Comparison of ENCODE assay signal across 8 cellular contexts in genomic region chr3:187112934-187113793, GRCh38. TPM values are rescaled to one million over a fixed set of nuclear protein-coding genes. Genes with fewer than 3 reads are reported as not detected.
DNase-seq lines count a peak whose midpoint lies in the region; ATAC-seq, FAIRE-seq and TF ChIP-seq lines count a peak whose summit lies in the region.

No MANE protein-coding gene starts in this region.

- no peak for TF ChIP-seq POLR2A in HepG2 (IDR thresholded peaks at IDR 0.05; ENCODE audit: insufficient read depth in 1 of 2, low read depth in 2 of 2, low read length in 2 of 2)

- TF ChIP-seq CTCF in astrocyte of the cerebellum (IDR thresholded peaks at IDR 0.05; ENCODE audit: low read depth, low read length, missing control alignments) (peak; percentile 35), HepG2 (CRISPR knock-in tag; IDR thresholded peaks at IDR 0.05) (peak; percentile 59)

- H2AFZ ChIP-seq in HepG2 (ENCODE audit: low read length) = no peak overlapping the region

- FAIRE-seq in HepG2 (lab: Jason Lieb, UNC) = peak; percentile 46

- no peak overlapping the region for H3K9ac ChIP-seq in HepG2 (ENCODE audit: insufficient read depth, low read depth, low read length)

- intact Hi-C loops in HepG2 (cut with micrococcal nuclease; ENCODE audit: unreplicated experiment) = loop anchor here (1.0 kb wide), 2 partner anchors 52 to 264 kb away; no protein-coding TSS in a partner anchor

- H3K4me3 ChIP-seq in astrocyte of the cerebellum (ENCODE audit: low read depth, low read length) (no peak overlapping the region), HepG2 (replicated peaks in 1 of 3; ENCODE audit: insufficient read depth in 1 of 3, low read depth in 2 of 3, low read length in 3 of 3) (no peak overlapping the region)

- H3K79me2 ChIP-seq in HepG2 (ENCODE audit: insufficient read depth, low read length) = no peaks in the 10 kb centered on the region

- TF ChIP-seq RAD21 in HepG2 (CRISPR knock-in tag; IDR thresholded peaks at IDR 0.05) = no peak; the same call in 1 of the 2 replicates

- no peak overlapping the region for H3K4me2 ChIP-seq in HepG2 (ENCODE audit: low read depth, low read length)

- 2% methylated on average over 2 of the region's 2 CpGs for WGBS in HepG2 (ENCODE audit: low lambda C conversion rate)

- ATAC-seq in HepG2 (peak; percentile 43; the same call in 2 of the 3 replicates), GM21529 (IDR thresholded peaks at IDR 0.05; ENCODE audit: unreplicated experiment) (no peak)

- BruUV-seq in HepG2 (replicated peaks; lab: Mats Ljungman, UMichigan) = no TSS peak

- H3K9me3 ChIP-seq in HepG2 (ENCODE audit: low read length) = no peaks in the 10 kb centered on the region

- in situ Hi-C loops in astrocyte of the cerebellum (cut with HindIII; ENCODE audit: low sequenced_read_pairs) (loop anchor here (5.0 kb wide), 1 partner anchor 574 kb away; no protein-coding TSS in a partner anchor), HepG2 (cut with HindIII; ENCODE audit: extremely low pct_ligation_motif_present, low pct_unique_long_range_greater_than_20kb) (no loop called here)

- peaks cover 0 to 7% of the 10 kb centered on the region in 2 experiments; a peak in 1 of 5 replicates for H3K27me3 ChIP-seq in HepG2 (ENCODE audit: control insufficient read depth in 1 of 2, insufficient read depth in 2 of 2, low read length in 2 of 2)

- H3K36me3 ChIP-seq in HepG2 (replicated peaks in 1 of 2; ENCODE audit: control insufficient read depth in 1 of 2, insufficient read depth in 2 of 2, low read length in 2 of 2) = no peaks in the 10 kb centered on the region

- H3K4me1 ChIP-seq in HepG2 (ENCODE audit: insufficient read depth, low read length) = 0 out of 2 replicates have a peak, but pooled peaks cover 6% of the 10 kb centered on the region

- POLR2A ChIA-PET in HepG2 (lab: Yijun Ruan, JAX) = no interaction called here

- no peaks in the 10 kb centered on the region for H4K20me1 ChIP-seq in HepG2 (ENCODE audit: insufficient read depth, low read length)

- no peak overlapping the region for H3K27ac ChIP-seq in HepG2 (ENCODE audit: extremely low read length, insufficient read depth, low read length)

- TF ChIP-seq EP300 in HepG2 (IDR thresholded peaks at IDR 0.05; ENCODE audit: low read depth in 2 of 2, low read length in 2 of 2) = no peak
- TF ChIP-seq EP300 in HepG2 (CRISPR knock-in tag; IDR thresholded peaks at IDR 0.05; ENCODE audit: borderline replicate concordance) = no peak

- DNase-seq in NCI-H2196 (lab: John Stamatoyannopoulos, UW; ENCODE audit: unreplicated experiment) (peak; percentile 43), NCI-H2196 treated with DMSO at 0.1 percent for 48 hours (lab: John Stamatoyannopoulos, UW; ENCODE audit: unreplicated experiment) (no peak), KG1 (lab: John Stamatoyannopoulos, UW) (peak; percentile 15), astrocyte of the cerebellum (ENCODE audit: low read depth) (peak; percentile 26), HepG2 (ENCODE audit: low spot score) (peak; percentile 12), NCI-H2081 (lab: John Stamatoyannopoulos, UW) (no peak), nucleus accumbens (lab: John Stamatoyannopoulos, UW) (no peak)

- CTCF ChIA-PET in HepG2 (lab: Yijun Ruan, JAX; ENCODE audit: low intra/inter-chr PET ratio, low total read pairs) = interaction anchor here (1.5 to 2.7 kb wide), 2 partner anchors 52 to 264 kb away, joined by 5 to 11 read pairs; no protein-coding TSS in a partner anchor

TF ChIP-seq in HepG2, 621 proteins besides CTCF, POLR2A, EP300 and RAD21:
- TF ChIP-seq SMC3 (IDR thresholded peaks at IDR 0.05; ENCODE audit: low read length) = peak; percentile 21; the same call in 1 of the 2 replicates
- no peak for TF ChIP-seq ARID4A (CRISPR knock-in tag; IDR thresholded peaks at IDR 0.05; ENCODE audit: borderline replicate concordance)
- TF ChIP-seq STAG1 (CRISPR knock-in tag; IDR thresholded peaks at IDR 0.05) = peak; percentile 56
- no peak for TF ChIP-seq USF2 (IDR thresholded peaks at IDR 0.05; ENCODE audit: low read depth, low read length)
- TF ChIP-seq USF2 (CRISPR knock-in tag; IDR thresholded peaks at IDR 0.05; ENCODE audit: borderline replicate concordance) = peak; percentile 69; the same call in 1 of the 2 replicates
- TF ChIP-seq SRF (IDR thresholded peaks at IDR 0.05; ENCODE audit: low read depth, low read length) = peak; percentile 95
- TF ChIP-seq ZNF33A (CRISPR knock-in tag; IDR thresholded peaks at IDR 0.05; ENCODE audit: borderline replicate concordance) = no peak
- 0 out of 4 replicates have a peak, but pooled peaks of 1 of the 2 experiments have one; percentile 25 for TF ChIP-seq KLF16 (CRISPR knock-in tag; IDR thresholded peaks at IDR 0.05)

RNA-seq across cellular contexts. Expression of gene RPL39L, which starts 26.1 kb away (rescaled TPM):
- total RNA-seq in HepG2 (2016; rRNA removed; fragmentation: Illumina TruSeq; extraction: Trizol) = not detected in 2 replicates
- not detected in 2 replicates for total RNA-seq in HepG2 (2016; cell fraction: cytosol; rRNA removed; fragmentation: Illumina TruSeq; extraction: Trizol; ENCODE audit: low read depth)
- total RNA-seq in HepG2 (2016; cell fraction: insoluble cytoplasmic fraction; rRNA removed; fragmentation: Illumina TruSeq; extraction: Trizol) = not detected in 2 replicates
- total RNA-seq in HepG2 (2016; cell fraction: membrane; rRNA removed; fragmentation: Illumina TruSeq; extraction: Trizol) = not detected in 2 replicates
- not detected in 2 replicates for total RNA-seq in HepG2 (2016; cell fraction: nucleus; rRNA removed; fragmentation: Illumina TruSeq; extraction: Trizol)
- not detected in 2 replicates for polyA plus RNA-seq in HepG2 (2011; rRNA removed)
- polyA plus RNA-seq in HepG2 (2011; cell fraction: cytosol; rRNA removed) = not detected in 2 replicates
- polyA plus RNA-seq in HepG2 (2011; cell fraction: nucleus; rRNA removed) = not detected in 2 replicates
- not detected in 2 replicates for polyA plus RNA-seq in HepG2 (2012)
- not detected in 2 replicates for polyA plus RNA-seq in HepG2 (2016; cell fraction: cytosol; fragmentation: Illumina TruSeq; extraction: Trizol; ENCODE audit: low read depth)
- not detected in 2 replicates for polyA plus RNA-seq in HepG2 (2016; cell fraction: insoluble cytoplasmic fraction; fragmentation: Illumina TruSeq; extraction: Trizol; ENCODE audit: low read depth)
- not detected in 2 replicates for polyA plus RNA-seq in HepG2 (2016; cell fraction: membrane; fragmentation: Illumina TruSeq; extraction: Trizol; ENCODE audit: low read depth)
- polyA plus RNA-seq in HepG2 (2016; cell fraction: nucleus; fragmentation: Illumina TruSeq; extraction: Trizol; ENCODE audit: insufficient read depth, low read depth) = not detected in 2 replicates
- polyA minus RNA-seq in HepG2 (2011; rRNA and poly(A)+ RNA removed; ENCODE audit: low replicate concordance) = 9.3 TPM in 1 of 2 replicates, not detected in the other
- polyA minus RNA-seq in HepG2 (2011; cell fraction: cytosol; rRNA and poly(A)+ RNA removed) = not detected in 2 replicates
- not detected in 2 replicates for polyA minus RNA-seq in HepG2 (2011; cell fraction: nucleus; rRNA and poly(A)+ RNA removed)

Comparison
In these comparisons a context has a peak if more than half of its experiments do, and no peak if none do; other contexts are left out.
1. DNase-seq: peak in NCI-H2196 (single experiment), KG1 (single experiment), astrocyte of the cerebellum (single experiment) and HepG2 (single experiment); none in NCI-H2196 treated with DMSO at 0.1 percent for 48 hours (single experiment), NCI-H2081 (0 of 2) and nucleus accumbens (0 of 56).